ENCODE assay signal across 6 cellular contexts in genomic region chr20:43588526-43588925, GRCh38. TPM values are rescaled to one million over a fixed set of nuclear protein-coding genes. Genes with fewer than 3 reads are reported as not detected.
A peak's percentile ranks its signal among the peaks of the same experiment; 100 is the strongest.
DNase-seq lines count a peak whose midpoint lies in the region; ATAC-seq, FAIRE-seq and TF ChIP-seq lines count a peak whose summit lies in the region.
"Not testable (repeated sequence)": the region's sequence is repeated elsewhere in the genome, so short reads cannot be mapped to it uniquely, and the experiment has no call there.

No MANE protein-coding gene starts in this region.

- H3K27me3 ChIP-seq in HepG2 (ENCODE audit: control insufficient read depth in 1 of 2, insufficient read depth in 2 of 2, low read length in 2 of 2); sigmoid colon: not testable (repeated sequence)

- FAIRE-seq in HepG2 (lab: Jason Lieb, UNC) = not testable (repeated sequence)

- not testable (repeated sequence) for H2AFZ ChIP-seq in HepG2 (ENCODE audit: low read length)

- CTCF ChIA-PET in HepG2 (lab: Yijun Ruan, JAX; ENCODE audit: low intra/inter-chr PET ratio, low total read pairs) = not testable (repeated sequence)

- H3K9ac ChIP-seq in HepG2 (ENCODE audit: insufficient read depth, low read depth, low read length) = not testable (repeated sequence)

- H3K27me3 Mint-ChIP-seq in brain; natural killer cell (ENCODE audit: low read depth in 2 of 2); neural crest cell (ENCODE audit: low read depth): not testable (repeated sequence)

- H3K4me1 Mint-ChIP-seq in brain (peaks cover 42% of the 10 kb centered on the region), natural killer cell (peaks cover 19 to 21% of the 10 kb centered on the region in 2 donors), neural crest cell (peaks cover 21% of the 10 kb centered on the region)

- H3K27ac ChIP-seq in HepG2 (ENCODE audit: extremely low read length, insufficient read depth, low read length); sigmoid colon: not testable (repeated sequence)

- H3K4me2 ChIP-seq in HepG2 (ENCODE audit: low read depth, low read length) = not testable (repeated sequence)

- H3K4me1 ChIP-seq in HepG2 (ENCODE audit: insufficient read depth, low read length) (peaks cover 53% of the 10 kb centered on the region), sigmoid colon (peaks cover 0 to 22% (median 18%) of the 10 kb centered on the region in 4 donors)

- not testable (repeated sequence) for TF ChIP-seq EP300 in HepG2 (IDR thresholded peaks at IDR 0.05; ENCODE audit: low read depth in 2 of 2, low read length in 2 of 2); HepG2 (CRISPR knock-in tag; IDR thresholded peaks at IDR 0.05; ENCODE audit: borderline replicate concordance); sigmoid colon (IDR thresholded peaks at IDR 0.05)

- BruUV-seq in HepG2 (replicated peaks; lab: Mats Ljungman, UMichigan) = not testable (repeated sequence)

- POLR2A ChIA-PET in HepG2 (lab: Yijun Ruan, JAX) = interaction anchor here (6.7 kb wide), 1 partner anchor 30 kb away, joined by 182 read pairs; the partner anchor contains the start of gene SGK2

- H3K9me3 ChIP-seq in HepG2 (ENCODE audit: low read length); sigmoid colon: not testable (repeated sequence)

- not testable (repeated sequence) for H3K36me3 Mint-ChIP-seq in brain; natural killer cell; neural crest cell (ENCODE audit: low read depth)

- 90% methylated on average over 10 of the region's 10 CpGs for WGBS in HepG2 (ENCODE audit: low lambda C conversion rate)
- WGBS in sigmoid colon, 2 donors = 95% methylated on average over 10 of the region's 10 CpGs

- H3K79me2 ChIP-seq in HepG2 (ENCODE audit: insufficient read depth, low read length) = peaks cover 10% of the 10 kb centered on the region

- not testable (repeated sequence) for TF ChIP-seq RAD21 in HepG2 (CRISPR knock-in tag; IDR thresholded peaks at IDR 0.05)

- H3K4me3 ChIP-seq in HepG2 (replicated peaks in 1 of 3; ENCODE audit: insufficient read depth in 1 of 3, low read depth in 2 of 3, low read length in 3 of 3); sigmoid colon: not testable (repeated sequence)

- H3K4me3 Mint-ChIP-seq in brain (peak overlapping the region in 3 of 5 experiments; percentile 8 to 63 (median 48)), natural killer cell (peak overlapping the region; percentile 31), neural crest cell (peak overlapping the region; percentile 38)

- peak; percentile 13 for DNase-seq in activated effector memory CD4-positive, alpha-beta T cell treated with anti-CD3 and anti-CD28 coated beads, Interleukin-2, amount 50 U/mL, for 16 hours
- not testable (repeated sequence) for DNase-seq in HepG2 (ENCODE audit: low spot score); natural killer cell; neural crest cell (ENCODE audit: low read depth, low spot score)
- DNase-seq in sigmoid colon = peak; percentile 29

- ATAC-seq in HepG2, natural killer cell: not testable (repeated sequence)

- H3K36me3 ChIP-seq in HepG2 (replicated peaks in 1 of 2; ENCODE audit: control insufficient read depth in 1 of 2, insufficient read depth in 2 of 2, low read length in 2 of 2); sigmoid colon: not testable (repeated sequence)

- not testable (repeated sequence) for TF ChIP-seq CTCF in brain (conservative IDR thresholded peaks at IDR 0.05); HepG2 (CRISPR knock-in tag; IDR thresholded peaks at IDR 0.05); natural killer cell (IDR thresholded peaks at IDR 0.05); neural crest cell (conservative IDR thresholded peaks at IDR 0.05); sigmoid colon (IDR thresholded peaks at IDR 0.05)

- intact Hi-C loops in HepG2 (cut with micrococcal nuclease; ENCODE audit: unreplicated experiment); natural killer cell (cut with micrococcal nuclease); sigmoid colon (cut with DNase I): not testable (repeated sequence)

- TF ChIP-seq POLR2A in HepG2 (IDR thresholded peaks at IDR 0.05; ENCODE audit: insufficient read depth in 1 of 2, low read depth in 2 of 2, low read length in 2 of 2); sigmoid colon (IDR thresholded peaks at IDR 0.05): not testable (repeated sequence)

- not testable (repeated sequence) for H4K20me1 ChIP-seq in HepG2 (ENCODE audit: insufficient read depth, low read length)

- in situ Hi-C loops in HepG2 (cut with HindIII; ENCODE audit: extremely low pct_ligation_motif_present, low pct_unique_long_range_greater_than_20kb) = not testable (repeated sequence)

- not testable (repeated sequence) for H3K9me3 Mint-ChIP-seq in brain, natural killer cell, neural crest cell

- not testable (repeated sequence) for H3K27ac Mint-ChIP-seq in brain; natural killer cell; neural crest cell (ENCODE audit: unreplicated experiment)

TF ChIP-seq in HepG2, 621 proteins besides CTCF, POLR2A, EP300 and RAD21:
- TF ChIP-seq ZNF121 (CRISPR knock-in tag; IDR thresholded peaks at IDR 0.05) = peak; percentile 64

RNA-seq across cellular contexts. Expression of gene IFT52, which starts 2.2 kb away (rescaled TPM):
- polyA plus RNA-seq in brain (ENCODE audit: insufficient read depth, low read depth, low replicate concordance) = 64.2 TPM
- total RNA-seq in HepG2 (2016; rRNA removed; fragmentation: Illumina TruSeq; extraction: Trizol) = 64.0 and 80.6 TPM in 2 replicates
- 77.1 and 79.7 TPM in 2 replicates for total RNA-seq in HepG2 (2016; cell fraction: cytosol; rRNA removed; fragmentation: Illumina TruSeq; extraction: Trizol; ENCODE audit: low read depth)
- total RNA-seq in HepG2 (2016; cell fraction: insoluble cytoplasmic fraction; rRNA removed; fragmentation: Illumina TruSeq; extraction: Trizol) = 66.3 and 80.0 TPM in 2 replicates
- total RNA-seq in HepG2 (2016; cell fraction: membrane; rRNA removed; fragmentation: Illumina TruSeq; extraction: Trizol) = 101 and 102 TPM in 2 replicates
- total RNA-seq in HepG2 (2016; cell fraction: nucleus; rRNA removed; fragmentation: Illumina TruSeq; extraction: Trizol) = 36.2 and 38.4 TPM in 2 replicates
- polyA plus RNA-seq in HepG2 (2011; rRNA removed) = 36.9 and 48.0 TPM in 2 replicates
- polyA plus RNA-seq in HepG2 (2011; cell fraction: cytosol; rRNA removed) = 35.4 and 36.4 TPM in 2 replicates
- polyA plus RNA-seq in HepG2 (2011; cell fraction: nucleus; rRNA removed) = 22.2 and 22.4 TPM in 2 replicates
- polyA plus RNA-seq in HepG2 (2012) = 31.1 and 41.7 TPM in 2 replicates
- polyA plus RNA-seq in HepG2 (2016; cell fraction: cytosol; fragmentation: Illumina TruSeq; extraction: Trizol; ENCODE audit: low read depth) = 83.2 and 85.7 TPM in 2 replicates
- polyA plus RNA-seq in HepG2 (2016; cell fraction: insoluble cytoplasmic fraction; fragmentation: Illumina TruSeq; extraction: Trizol; ENCODE audit: low read depth) = 91.0 and 94.9 TPM in 2 replicates
- 85.8 and 88.2 TPM in 2 replicates for polyA plus RNA-seq in HepG2 (2016; cell fraction: membrane; fragmentation: Illumina TruSeq; extraction: Trizol; ENCODE audit: low read depth)
- polyA plus RNA-seq in HepG2 (2016; cell fraction: nucleus; fragmentation: Illumina TruSeq; extraction: Trizol; ENCODE audit: insufficient read depth, low read depth) = 41.4 and 43.4 TPM in 2 replicates
- 53.4 and 59.7 TPM in 2 replicates for polyA minus RNA-seq in HepG2 (2011; rRNA and poly(A)+ RNA removed; ENCODE audit: low replicate concordance)
- 15.6 and 20.1 TPM in 2 replicates for polyA minus RNA-seq in HepG2 (2011; cell fraction: cytosol; rRNA and poly(A)+ RNA removed)
- 21.4 and 26.9 TPM in 2 replicates for polyA minus RNA-seq in HepG2 (2011; cell fraction: nucleus; rRNA and poly(A)+ RNA removed)
- total RNA-seq in natural killer cell = 10 to 100 TPM; 21.5 to 26.1 (median 22.4) TPM
- 57.6 and 67.4 TPM in 2 replicates for total RNA-seq in neural crest cell
- 10 to 100 TPM; 26.4 to 46.3 (median 29.8) TPM for total RNA-seq in sigmoid colon
- 10 to 100 TPM; 15.7 to 32.4 (median 30.7) TPM for polyA plus RNA-seq in sigmoid colon

RNA-seq across cellular contexts. Expression of gene SGK2, which starts 29.7 kb away (rescaled TPM):
- polyA plus RNA-seq in brain (ENCODE audit: insufficient read depth, low read depth, low replicate concordance) (7.3 TPM), HepG2 (2011; rRNA removed) (6.2 and 12.6 TPM in 2 replicates), sigmoid colon (100 to 1,000 TPM in 1 of 3 donors, 10 to 100 TPM in 2; 46.2 to 114 (median 49.2) TPM)
- total RNA-seq in HepG2 (2016; rRNA removed; fragmentation: Illumina TruSeq; extraction: Trizol) (29.4 and 34.3 TPM in 2 replicates), natural killer cell (1 to 10 TPM in 1 of 3 donors, under 1 TPM in 2; 0.48 to 1.2 (median 0.61) TPM), neural crest cell (1.0 and 1.6 TPM in 2 replicates), sigmoid colon (1 to 10 TPM in 1 of 4 donors, under 1 TPM in 2, not detected in 1; 0.66 to 8.3 (median 0.71) TPM)
- 8.6 and 11.8 TPM in 2 replicates for total RNA-seq in HepG2 (2016; cell fraction: cytosol; rRNA removed; fragmentation: Illumina TruSeq; extraction: Trizol; ENCODE audit: low read depth)
- 29.7 and 31.2 TPM in 2 replicates for total RNA-seq in HepG2 (2016; cell fraction: insoluble cytoplasmic fraction; rRNA removed; fragmentation: Illumina TruSeq; extraction: Trizol)
- 25.9 and 26.5 TPM in 2 replicates for total RNA-seq in HepG2 (2016; cell fraction: membrane; rRNA removed; fragmentation: Illumina TruSeq; extraction: Trizol)
- total RNA-seq in HepG2 (2016; cell fraction: nucleus; rRNA removed; fragmentation: Illumina TruSeq; extraction: Trizol) = 19.8 and 26.8 TPM in 2 replicates
- polyA plus RNA-seq in HepG2 (2011; cell fraction: cytosol; rRNA removed) = 3.9 and 5.3 TPM in 2 replicates
- 24.1 and 26.7 TPM in 2 replicates for polyA plus RNA-seq in HepG2 (2011; cell fraction: nucleus; rRNA removed)
- polyA plus RNA-seq in HepG2 (2012) = 6.9 and 8.9 TPM in 2 replicates
- 5.2 and 5.4 TPM in 2 replicates for polyA plus RNA-seq in HepG2 (2016; cell fraction: cytosol; fragmentation: Illumina TruSeq; extraction: Trizol; ENCODE audit: low read depth)
- 21.3 and 23.7 TPM in 2 replicates for polyA plus RNA-seq in HepG2 (2016; cell fraction: insoluble cytoplasmic fraction; fragmentation: Illumina TruSeq; extraction: Trizol; ENCODE audit: low read depth)
- polyA plus RNA-seq in HepG2 (2016; cell fraction: membrane; fragmentation: Illumina TruSeq; extraction: Trizol; ENCODE audit: low read depth) = 14.3 and 14.5 TPM in 2 replicates
- polyA plus RNA-seq in HepG2 (2016; cell fraction: nucleus; fragmentation: Illumina TruSeq; extraction: Trizol; ENCODE audit: insufficient read depth, low read depth) = 36.0 and 42.8 TPM in 2 replicates
- 1.3 and 17.3 TPM in 2 replicates for polyA minus RNA-seq in HepG2 (2011; rRNA and poly(A)+ RNA removed; ENCODE audit: low replicate concordance)
- 4.6 and 10.9 TPM in 2 replicates for polyA minus RNA-seq in HepG2 (2011; cell fraction: cytosol; rRNA and poly(A)+ RNA removed)
- polyA minus RNA-seq in HepG2 (2011; cell fraction: nucleus; rRNA and poly(A)+ RNA removed) = 16.4 and 18.5 TPM in 2 replicates
